In genomic region chr4:39823193-39823592, GRCh38 we compare ENCODE assay signal across 1 cellular context.
TF ChIP-seq lines count a peak whose summit lies in the region.

No MANE protein-coding gene starts in this region.

TF ChIP-seq in HEK293, 187 proteins besides CTCF, POLR2A, EP300 and RAD21 (continued from another document and continues in another):
- TF ChIP-seq ATF2 (tag by site-specific recombination; IDR thresholded peaks at IDR 0.05; ENCODE audit: low read depth) (0 out of 2 replicates have a peak, but pooled peaks have one; percentile 45), ZNF404 (tag by site-specific recombination; IDR thresholded peaks at IDR 0.05) (no peak), ZNF302 (tag by site-specific recombination; IDR thresholded peaks at IDR 0.05; ENCODE audit: low read depth) (no peak), ZNF677 (tag by site-specific recombination; IDR thresholded peaks at IDR 0.05) (no peak), ZBTB44 (tag by site-specific recombination; IDR thresholded peaks at IDR 0.05) (peak; percentile 25; the same call in 1 of the 2 replicates), HIC1 (tag by site-specific recombination; IDR thresholded peaks at IDR 0.05) (no peak), ZNF155 (tag by site-specific recombination; IDR thresholded peaks at IDR 0.05) (no peak), OVOL3 (tag by site-specific recombination; IDR thresholded peaks at IDR 0.05) (no peak), ZNF624 (tag by site-specific recombination; IDR thresholded peaks at IDR 0.05) (no peak), ZBTB17 (tag by site-specific recombination; IDR thresholded peaks at IDR 0.05) (peak; percentile 51; the same call in 1 of the 2 replicates), ZNF76 (tag by site-specific recombination; IDR thresholded peaks at IDR 0.05; ENCODE audit: borderline replicate concordance, low read depth) (no peak), ZBTB26 (tag by site-specific recombination; optimal IDR thresholded peaks at IDR 0.05) (no peak), ZNF488 (tag by site-specific recombination; IDR thresholded peaks at IDR 0.05) (no peak), ZNF549 (tag by site-specific recombination; IDR thresholded peaks at IDR 0.05) (no peak), ZNF548 (tag by site-specific recombination; IDR thresholded peaks at IDR 0.05) (no peak), ZNF366 (tag by site-specific recombination; conservative IDR thresholded peaks at IDR 0.05) (no peak; the same call in 1 of the 2 replicates), HOXD13 (CRISPR knock-in tag; IDR thresholded peaks at IDR 0.05; ENCODE audit: borderline replicate concordance) (no peak), ZNF830 (tag by site-specific recombination; IDR thresholded peaks at IDR 0.05; ENCODE audit: low read depth) (no peak), ZNF248 (tag by site-specific recombination; IDR thresholded peaks at IDR 0.05) (no peak), ZNF558 (tag by site-specific recombination; IDR thresholded peaks at IDR 0.05) (no peak), ZNF626 (tag by site-specific recombination; IDR thresholded peaks at IDR 0.05) (no peak), ZNF777 (tag by site-specific recombination; IDR thresholded peaks at IDR 0.05; ENCODE audit: borderline replicate concordance) (no peak), ZNF621 (tag by site-specific recombination; IDR thresholded peaks at IDR 0.05) (no peak), ZNF473 (tag by site-specific recombination; IDR thresholded peaks at IDR 0.05) (no peak), PRDM10 (tag by site-specific recombination; IDR thresholded peaks at IDR 0.05) (peak; percentile 73), ZNF416 (tag by site-specific recombination; IDR thresholded peaks at IDR 0.05) (no peak), ZFP37 (tag by site-specific recombination; IDR thresholded peaks at IDR 0.05) (no peak), OSR2 (tag by site-specific recombination; IDR thresholded peaks at IDR 0.05) (no peak), TRIM28 (IDR thresholded peaks at IDR 0.05; ENCODE audit: borderline replicate concordance, low read length) (no peak; the same call in 1 of the 2 replicates), ZNF146 (tag by site-specific recombination; IDR thresholded peaks at IDR 0.05) (no peak), ZNF169 (tag by site-specific recombination; IDR thresholded peaks at IDR 0.05) (no peak), ZBTB48 (tag by site-specific recombination; IDR thresholded peaks at IDR 0.05) (no peak), KLF16 (tag by site-specific recombination; IDR thresholded peaks at IDR 0.05) (peak; percentile 53; the same call in 1 of the 2 replicates), WT1 (tag by site-specific recombination; IDR thresholded peaks at IDR 0.05) (no peak), PRDM6 (tag by site-specific recombination; IDR thresholded peaks at IDR 0.05) (peak; percentile 77), ZBTB7A (tag by site-specific recombination; IDR thresholded peaks at IDR 0.05; ENCODE audit: low read depth) (no peak), ZNF292 (tag by site-specific recombination; IDR thresholded peaks at IDR 0.05; ENCODE audit: borderline replicate concordance, low read depth) (no peak), SCRT1 (tag by site-specific recombination; IDR thresholded peaks at IDR 0.05; ENCODE audit: borderline replicate concordance) (no peak), ZNF223 (tag by site-specific recombination; IDR thresholded peaks at IDR 0.05) (no peak), ZNF10 (tag by site-specific recombination; IDR thresholded peaks at IDR 0.05) (no peak), ZNF521 (tag by site-specific recombination; IDR thresholded peaks at IDR 0.05) (no peak), ZNF354C (tag by site-specific recombination; IDR thresholded peaks at IDR 0.05; ENCODE audit: borderline replicate concordance, low read depth) (no peak), ZNF670 (tag by site-specific recombination; IDR thresholded peaks at IDR 0.05; ENCODE audit: low read depth) (no peak)
- TF ChIP-seq, protein P1, sequence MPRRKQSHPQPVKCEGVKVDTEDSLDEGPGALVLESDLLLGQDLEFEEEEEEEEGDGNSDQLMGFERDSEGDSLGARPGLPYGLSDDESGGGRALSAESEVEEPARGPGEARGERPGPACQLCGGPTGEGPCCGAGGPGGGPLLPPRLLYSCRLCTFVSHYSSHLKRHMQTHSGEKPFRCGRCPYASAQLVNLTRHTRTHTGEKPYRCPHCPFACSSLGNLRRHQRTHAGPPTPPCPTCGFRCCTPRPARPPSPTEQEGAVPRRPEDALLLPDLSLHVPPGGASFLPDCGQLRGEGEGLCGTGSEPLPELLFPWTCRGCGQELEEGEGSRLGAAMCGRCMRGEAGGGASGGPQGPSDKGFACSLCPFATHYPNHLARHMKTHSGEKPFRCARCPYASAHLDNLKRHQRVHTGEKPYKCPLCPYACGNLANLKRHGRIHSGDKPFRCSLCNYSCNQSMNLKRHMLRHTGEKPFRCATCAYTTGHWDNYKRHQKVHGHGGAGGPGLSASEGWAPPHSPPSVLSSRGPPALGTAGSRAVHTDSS (tag by site-specific recombination; IDR thresholded peaks at IDR 0.05), result no peak
- TF ChIP-seq, protein P2, sequence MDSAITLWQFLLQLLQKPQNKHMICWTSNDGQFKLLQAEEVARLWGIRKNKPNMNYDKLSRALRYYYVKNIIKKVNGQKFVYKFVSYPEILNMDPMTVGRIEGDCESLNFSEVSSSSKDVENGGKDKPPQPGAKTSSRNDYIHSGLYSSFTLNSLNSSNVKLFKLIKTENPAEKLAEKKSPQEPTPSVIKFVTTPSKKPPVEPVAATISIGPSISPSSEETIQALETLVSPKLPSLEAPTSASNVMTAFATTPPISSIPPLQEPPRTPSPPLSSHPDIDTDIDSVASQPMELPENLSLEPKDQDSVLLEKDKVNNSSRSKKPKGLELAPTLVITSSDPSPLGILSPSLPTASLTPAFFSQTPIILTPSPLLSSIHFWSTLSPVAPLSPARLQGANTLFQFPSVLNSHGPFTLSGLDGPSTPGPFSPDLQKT (IDR thresholded peaks at IDR 0.05; ENCODE audit: borderline replicate concordance, low read depth, low read length), result no peak
- TF ChIP-seq, protein P3, sequence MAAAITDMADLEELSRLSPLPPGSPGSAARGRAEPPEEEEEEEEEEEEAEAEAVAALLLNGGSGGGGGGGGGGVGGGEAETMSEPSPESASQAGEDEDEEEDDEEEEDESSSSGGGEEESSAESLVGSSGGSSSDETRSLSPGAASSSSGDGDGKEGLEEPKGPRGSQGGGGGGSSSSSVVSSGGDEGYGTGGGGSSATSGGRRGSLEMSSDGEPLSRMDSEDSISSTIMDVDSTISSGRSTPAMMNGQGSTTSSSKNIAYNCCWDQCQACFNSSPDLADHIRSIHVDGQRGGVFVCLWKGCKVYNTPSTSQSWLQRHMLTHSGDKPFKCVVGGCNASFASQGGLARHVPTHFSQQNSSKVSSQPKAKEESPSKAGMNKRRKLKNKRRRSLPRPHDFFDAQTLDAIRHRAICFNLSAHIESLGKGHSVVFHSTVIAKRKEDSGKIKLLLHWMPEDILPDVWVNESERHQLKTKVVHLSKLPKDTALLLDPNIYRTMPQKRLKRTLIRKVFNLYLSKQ (tag by site-specific recombination; IDR thresholded peaks at IDR 0.05; ENCODE audit: borderline replicate concordance), result no peak
